ENCODE assay signal across 16 cellular contexts in the genomic region with DNA sequence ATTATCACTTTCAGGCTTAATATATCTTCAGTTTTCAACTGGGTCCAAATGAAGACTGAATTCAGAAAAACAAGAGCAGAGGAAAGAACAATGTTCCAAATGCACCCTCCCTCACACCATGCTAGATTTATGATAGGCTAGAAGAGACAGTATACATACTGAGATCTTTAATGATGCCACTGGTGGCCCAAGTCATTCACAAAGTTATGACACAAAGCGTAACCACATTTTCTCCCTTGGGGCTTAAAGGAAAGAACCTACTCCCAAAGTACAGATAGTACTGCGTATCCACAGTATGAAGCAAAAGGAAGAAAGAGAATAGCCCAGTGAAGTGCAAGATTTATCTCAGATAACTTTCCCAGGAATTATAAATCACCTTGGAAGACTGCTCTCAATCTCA. TPM values are rescaled to one million over a fixed set of nuclear protein-coding genes. Genes with fewer than 3 reads are reported as not detected.
"Had no signal": no experiment of that assay in that cellular context is flagged by ENCODE, and none has a peak within 500 bp of the region (broad histone marks: within the 10 kb centered on the region; RNA-seq: fewer than 3 reads in every experiment).

No MANE protein-coding gene starts in this region.

- H3K9me3 ChIP-seq: prostate gland, transverse colon, vagina had no signal

- H3K4me1 ChIP-seq: prostate gland, vagina had no signal

- ATAC-seq: activated T-cell treated with anti-CD3 and anti-CD28 coated beads, Interleukin-2, amount 50 U/mL, for 4 hours; left colon; right cardiac atrium; stimulated activated naive CD8-positive, alpha-beta T cell treated with anti-CD3 and anti-CD28 coated beads, Interleukin-15, Interleukin-2, amounts not matched to agents 100 U/mL and 50 U/mL, for 24 hours; WTC11 had no signal

- DNase-seq: activated CD4-positive, alpha-beta memory T cell treated with anti-CD3 and anti-CD28 coated beads, Interleukin-2, amount 10 ng/mL, durations not matched to agents 7 days and 5 days; activated CD4-positive, alpha-beta T cell treated with anti-CD3 and anti-CD28 coated beads for 4 hours; activated effector memory CD4-positive, alpha-beta T cell treated with Interleukin-2 at 50 U/mL for 16 hours; activated naive CD4-positive, alpha-beta T cell treated with anti-CD3 and anti-CD28 coated beads, Interleukin-2, amount 50 U/mL, for 16 hours; activated T-cell treated with anti-CD3 and anti-CD28 coated beads, Interleukin-2, amount 50 U/mL, for 4 hours; left colon; right cardiac atrium; stimulated activated CD4-positive, alpha-beta T cell treated with anti-CD3 and anti-CD28 coated beads, Interleukin-15, amount 100 ng/mL, for 24 hours; stimulated activated CD4-positive, alpha-beta T cell treated with anti-CD3 and anti-CD28 coated beads, Interleukin-4, amount 100 ng/mL, for 24 hours; stimulated activated naive CD8-positive, alpha-beta T cell treated with anti-CD3 and anti-CD28 coated beads, Interleukin-15, Interleukin-2, amounts not matched to agents 100 U/mL and 50 U/mL, for 24 hours; transverse colon had no signal

- H3K36me3 ChIP-seq: prostate gland, transverse colon, vagina had no signal

- H3K27ac ChIP-seq: prostate gland, skin epidermis, transverse colon, vagina had no signal

- H3K4me3 ChIP-seq: lung, prostate gland, skin epidermis, transverse colon, vagina had no signal

- H3K27me3 ChIP-seq: transverse colon, vagina had no signal

RNA-seq across cellular contexts. Expression of a gene that starts 10.9 kb away (rescaled TPM):
- total RNA-seq: activated CD4-positive, alpha-beta memory T cell treated with anti-CD3 and anti-CD28 coated beads, Interleukin-2, amount 10 ng/mL, durations not matched to agents 7 days and 5 days had no signal
